In genomic region chr4:49512658-49513545, GRCh38 we compare ENCODE assay signal across 1 cellular context.
TF ChIP-seq lines count a peak whose summit lies in the region.
"Not testable (repeated sequence)": the region's sequence is repeated elsewhere in the genome, so short reads cannot be mapped to it uniquely, and the experiment has no call there.

No MANE protein-coding gene starts in this region.

TF ChIP-seq in K562, 482 proteins besides CTCF, POLR2A, EP300 and RAD21 (continued from another document):
- not testable (repeated sequence) for TF ChIP-seq MYC (IDR thresholded peaks at IDR 0.05; ENCODE audit: low read depth, low read length); PBX2 (CRISPR knock-in tag; IDR thresholded peaks at IDR 0.05; ENCODE audit: low read depth); ZBTB40 (CRISPR knock-in tag; IDR thresholded peaks at IDR 0.05)
- TF ChIP-seq MYC (CRISPR knock-in tag; IDR thresholded peaks at IDR 0.05; ENCODE audit: borderline replicate concordance, low read depth) (peak; percentile 56; the same call in 1 of the 2 replicates), PBX2 (tag; conservative IDR thresholded peaks at IDR 0.05; ENCODE audit: low read depth) (peak; percentile 66), CXXC5 (CRISPR knock-in tag; IDR thresholded peaks at IDR 0.05) (peak; percentile 69), MNT (conservative IDR thresholded peaks at IDR 0.05) (0 out of 4 replicates have a peak, but pooled peaks of 1 of the 2 experiments have one; percentile 13), ARID1B (IDR thresholded peaks at IDR 0.05) (0 out of 2 replicates have a peak, but pooled peaks have one; percentile 25), ETV1 (tag; conservative IDR thresholded peaks at IDR 0.05; ENCODE audit: low read depth) (0 out of 2 replicates have a peak, but pooled peaks have one; percentile 29), ZSCAN29 (IDR thresholded peaks at IDR 0.05) (peak; percentile 39; the same call in 1 of the 2 replicates), AFF1 (IDR thresholded peaks at IDR 0.05; ENCODE audit: low read depth in 1 of 2, partially characterized antibody in 2 of 2) (peak in 1 of 2 experiments; percentile 19), ZNF408 (CRISPR knock-in tag; IDR thresholded peaks at IDR 0.05; ENCODE audit: low read depth) (peak; percentile 67; the same call in 1 of the 2 replicates), TRIM24 (IDR thresholded peaks at IDR 0.05) (peak in 1 of 2 experiments; percentile 44; a peak in 1 of 4 replicates), SMAD4 (CRISPR knock-in tag; conservative IDR thresholded peaks at IDR 0.05) (peak; percentile 88), ZBTB26 (CRISPR knock-in tag; IDR thresholded peaks at IDR 0.05) (0 out of 2 replicates have a peak, but pooled peaks have one; percentile 14), NCOR1 (IDR thresholded peaks at IDR 0.05) (peak; percentile 29; the same call in 1 of the 2 replicates), ZBTB40 (IDR thresholded peaks at IDR 0.05) (peak; percentile 29; the same call in 1 of the 2 replicates), CEBPB (tag; IDR thresholded peaks at IDR 0.05) (peak; percentile 15; the same call in 1 of the 2 replicates), MAZ (CRISPR knock-in tag; conservative IDR thresholded peaks at IDR 0.05 in 1 of 2, IDR thresholded peaks at IDR 0.05 in 1 of 2) (peak; percentile 42 to 61; a peak in 3 of 4 replicates), HNRNPLL (IDR thresholded peaks at IDR 0.05; ENCODE audit: low read depth, low read length, poor library complexity, severe bottlenecking) (peak; percentile 58), ZNF436 (CRISPR knock-in tag; IDR thresholded peaks at IDR 0.05) (peak; percentile 70; the same call in 1 of the 2 replicates), ZNF561 (CRISPR knock-in tag; conservative IDR thresholded peaks at IDR 0.05) (0 out of 2 replicates have a peak, but pooled peaks have one; percentile 44), HIVEP1 (CRISPR knock-in tag; IDR thresholded peaks at IDR 0.05) (0 out of 2 replicates have a peak, but pooled peaks have one; percentile 45), KDM5B (IDR thresholded peaks at IDR 0.05; ENCODE audit: insufficient replicate concordance, low read depth, low read length) (peak; percentile 91)
